8 cellular contexts compared by ENCODE assay signal in genomic region chr16:30445149-30445407, GRCh38. TPM values are rescaled to one million over a fixed set of nuclear protein-coding genes. Genes with fewer than 3 reads are reported as not detected.
DNase-seq lines count a peak whose midpoint lies in the region; ATAC-seq, FAIRE-seq and TF ChIP-seq lines count a peak whose summit lies in the region.

No MANE protein-coding gene starts in this region.

- H3K79me2 ChIP-seq in PC-3 (ENCODE audit: low read length) = peaks cover 24% of the 10 kb centered on the region
- peaks cover 11% of the 10 kb centered on the region for H3K79me2 ChIP-seq in fibroblast of lung (ENCODE audit: control insufficient read depth, insufficient read depth, low read length)

- peak overlapping the region; percentile 96 for H2AFZ ChIP-seq in PC-3 (ENCODE audit: low read length)
- H2AFZ ChIP-seq in fibroblast of lung (ENCODE audit: low read length) = peak overlapping the region; percentile 88

- DNase-seq in PC-3 = no peak
- DNase-seq in fibroblast of lung (ENCODE audit: low read depth in 2 of 2) = no peak
- no peak for DNase-seq in urothelium cell line (ENCODE audit: low spot score)
- DNase-seq in NCI-H2107 treated with DMSO at 0.1 percent for 48 hours (lab: John Stamatoyannopoulos, UW; ENCODE audit: unreplicated experiment) = no peak
- DNase-seq in NCI-H1092 treated with DMSO at 0.1 percent for 48 hours (lab: John Stamatoyannopoulos, UW) = no peak

- H3K4me1 ChIP-seq in PC-3 (ENCODE audit: insufficient read depth, low read length) = peaks cover 19% of the 10 kb centered on the region
- peaks cover 7% of the 10 kb centered on the region for H3K4me1 ChIP-seq in fibroblast of lung (ENCODE audit: control insufficient read depth, extremely low read depth, insufficient read depth, low read length)
- peaks cover 21 to 26% (median 22%) of the 10 kb centered on the region in 3 donors for H3K4me1 ChIP-seq in skeletal muscle tissue (ENCODE audit: control insufficient read depth in 3 of 3, insufficient read depth in 3 of 3, low read length in 3 of 3)

- CTCF ChIA-PET in PC-3 (lab: Charles Lee) = no interaction called here

- H3K9ac ChIP-seq in PC-3 (ENCODE audit: low read length) (peak overlapping the region; percentile 94), fibroblast of lung (ENCODE audit: insufficient read depth, low read length) (peak overlapping the region; percentile 93), skeletal muscle tissue (ENCODE audit: low read depth in 1 of 3, low read length in 3 of 3) (peak overlapping the region; percentile 96 to 100 (median 98))

- peak overlapping the region; percentile 96 for H3K4me3 ChIP-seq in PC-3 (ENCODE audit: low read length)
- peak overlapping the region; percentile 79 to 99 (median 80) for H3K4me3 ChIP-seq in fibroblast of lung (replicated peaks in 1 of 4; ENCODE audit: control extremely low read depth in 1 of 4, insufficient read depth in 1 of 4, low read depth in 3 of 4, low read length in 4 of 4)
- H3K4me3 ChIP-seq in skeletal muscle tissue (ENCODE audit: low read length in 3 of 3) = peak overlapping the region; percentile 78 to 98 (median 91)

- POLR2A ChIA-PET in PC-3 (lab: Charles Lee; ENCODE audit: unreplicated experiment) = no interaction called here

- H3K27ac ChIP-seq in PC-3 (ENCODE audit: low read length) (no peak overlapping the region; the same call in 1 of the 2 replicates), fibroblast of lung (ENCODE audit: insufficient read depth, low read length) (peak overlapping the region; percentile 91), skeletal muscle tissue (ENCODE audit: low read depth, low read length) (peak overlapping the region; percentile 97)

- BruUV-seq in PC-3 (replicated peaks; lab: Mats Ljungman, UMichigan) = no TSS peak

- no peaks in the 10 kb centered on the region for H3K9me2 ChIP-seq in PC-3 (replicated peaks; ENCODE audit: low read length)

- intact Hi-C loops in PC-3 (cut with micrococcal nuclease) = loop anchor here (10.0 kb wide), 1 partner anchor 80 kb away; the partner anchor contains the start of gene ZNF768

- no peaks in the 10 kb centered on the region for H3F3A ChIP-seq in PC-3 (ENCODE audit: low read length, unreplicated experiment)

- no peaks in the 10 kb centered on the region for H3K9me3 ChIP-seq in PC-3 (ENCODE audit: low read length)
- H3K9me3 ChIP-seq in fibroblast of lung (ENCODE audit: control insufficient read depth, insufficient read depth, low read depth, low read length) = no peaks in the 10 kb centered on the region
- H3K9me3 ChIP-seq in skeletal muscle tissue (ENCODE audit: control insufficient read depth in 3 of 3, low read length in 3 of 3) = no peaks in the 10 kb centered on the region

- H3K36me3 ChIP-seq in PC-3 (ENCODE audit: low read depth, low read length) = no peaks in the 10 kb centered on the region
- H3K36me3 ChIP-seq in fibroblast of lung (ENCODE audit: control insufficient read depth, insufficient read depth, low read length) = peaks cover 5% of the 10 kb centered on the region
- peaks cover 4 to 9% (median 5%) of the 10 kb centered on the region in 3 donors for H3K36me3 ChIP-seq in skeletal muscle tissue (ENCODE audit: control insufficient read depth in 3 of 3, insufficient read depth in 3 of 3, low read length in 3 of 3)

- no peaks in the 10 kb centered on the region for H3K27me3 ChIP-seq in PC-3 (ENCODE audit: low read length)
- H3K27me3 ChIP-seq in fibroblast of lung (ENCODE audit: control insufficient read depth, insufficient read depth, low read length) = no peaks in the 10 kb centered on the region
- H3K27me3 ChIP-seq in skeletal muscle tissue (ENCODE audit: control insufficient read depth in 3 of 3, insufficient read depth in 3 of 3, low read length in 3 of 3) = no peaks in the 10 kb centered on the region

- FAIRE-seq in urothelium cell line (lab: Jason Lieb, UNC) = no peak

- H3K4me2 ChIP-seq in PC-3 (ENCODE audit: low read length) (peak overlapping the region; percentile 98), fibroblast of lung (ENCODE audit: extremely low read depth, insufficient read depth, low read length) (peak overlapping the region; percentile 99)

- no peaks in the 10 kb centered on the region for H4K20me1 ChIP-seq in PC-3 (ENCODE audit: low read length)
- no peaks in the 10 kb centered on the region for H4K20me1 ChIP-seq in fibroblast of lung (ENCODE audit: control insufficient read depth, extremely low read depth, insufficient read depth, low read length)

- ATAC-seq in GM19463 (IDR thresholded peaks at IDR 0.05; ENCODE audit: unreplicated experiment) = peak; percentile 24
- no peak for ATAC-seq in PC-3
- ATAC-seq in GM21447 (IDR thresholded peaks at IDR 0.05; ENCODE audit: unreplicated experiment) = no peak

- no peak for TF ChIP-seq CTCF in PC-3 (conservative IDR thresholded peaks at IDR 0.05; ENCODE audit: low read depth, low read length)
- no peak for TF ChIP-seq CTCF in fibroblast of lung (conservative IDR thresholded peaks at IDR 0.05 in 1 of 2, IDR thresholded peaks at IDR 0.05 in 1 of 2; ENCODE audit: low read depth in 1 of 2, low read length in 2 of 2)

RNA-seq across cellular contexts. Expression of gene SEPHS2, which starts 0.6 kb away (rescaled TPM):
- total RNA-seq in PC-3 (2014; rRNA removed) = 8.4 and 16.8 TPM in 2 replicates
- total RNA-seq in fibroblast of lung = 19.3 and 26.6 TPM in 2 replicates
- 39.3 and 41.8 TPM in 2 replicates for polyA plus RNA-seq in fibroblast of lung
- polyA plus RNA-seq in fibroblast of lung (2012) = 36.0 and 37.4 TPM in 2 replicates
- polyA minus RNA-seq in fibroblast of lung (ENCODE audit: low replicate concordance) = 6.7 and 10.1 TPM in 2 replicates
- total RNA-seq in skeletal muscle tissue = 7.3 TPM

RNA-seq across cellular contexts. Expression of gene DCTPP1, which starts 15.2 kb away (rescaled TPM):
- total RNA-seq in PC-3 (2014; rRNA removed) (63.1 and 64.1 TPM in 2 replicates), fibroblast of lung (6.6 and 8.5 TPM in 2 replicates), skeletal muscle tissue (26.1 TPM)
- 23.6 and 38.1 TPM in 2 replicates for polyA plus RNA-seq in fibroblast of lung
- polyA plus RNA-seq in fibroblast of lung (2012) = 26.1 and 41.7 TPM in 2 replicates
- 7.5 and 25.0 TPM in 2 replicates for polyA minus RNA-seq in fibroblast of lung (ENCODE audit: low replicate concordance)

RNA-seq across cellular contexts. Expression of gene ITGAL, which starts 27.5 kb away (rescaled TPM):
- total RNA-seq in PC-3 (2014; rRNA removed) = not detected in 2 replicates
- total RNA-seq in fibroblast of lung = not detected in 2 replicates
- not detected in 2 replicates for polyA plus RNA-seq in fibroblast of lung
- polyA plus RNA-seq in fibroblast of lung (2012) = not detected in 2 replicates
- polyA minus RNA-seq in fibroblast of lung (ENCODE audit: low replicate concordance) = not detected in 2 replicates
- 4.2 TPM for total RNA-seq in skeletal muscle tissue

RNA-seq across cellular contexts. Expression of gene ZNF771, which starts 37.7 kb away (rescaled TPM):
- 3.6 and 4.3 TPM in 2 replicates for total RNA-seq in PC-3 (2014; rRNA removed)
- total RNA-seq in fibroblast of lung = 8.4 and 10.5 TPM in 2 replicates
- 3.1 and 4.5 TPM in 2 replicates for polyA plus RNA-seq in fibroblast of lung
- 3.5 and 8.0 TPM in 2 replicates for polyA plus RNA-seq in fibroblast of lung (2012)
- 1.4 and 4.7 TPM in 2 replicates for polyA minus RNA-seq in fibroblast of lung (ENCODE audit: low replicate concordance)
- 5.2 TPM for total RNA-seq in skeletal muscle tissue

RNA-seq across cellular contexts. Expression of gene ZNF48, which starts 49.9 kb away (rescaled TPM):
- total RNA-seq in PC-3 (2014; rRNA removed) (8.9 and 14.2 TPM in 2 replicates), fibroblast of lung (7.3 and 7.7 TPM in 2 replicates), skeletal muscle tissue (6.3 TPM)
- 3.2 and 4.0 TPM in 2 replicates for polyA plus RNA-seq in fibroblast of lung
- 3.6 and 4.4 TPM in 2 replicates for polyA plus RNA-seq in fibroblast of lung (2012)
- 3.7 and 5.3 TPM in 2 replicates for polyA minus RNA-seq in fibroblast of lung (ENCODE audit: low replicate concordance)
